ENCODE assay signal across 1 cellular context in the genomic region with DNA sequence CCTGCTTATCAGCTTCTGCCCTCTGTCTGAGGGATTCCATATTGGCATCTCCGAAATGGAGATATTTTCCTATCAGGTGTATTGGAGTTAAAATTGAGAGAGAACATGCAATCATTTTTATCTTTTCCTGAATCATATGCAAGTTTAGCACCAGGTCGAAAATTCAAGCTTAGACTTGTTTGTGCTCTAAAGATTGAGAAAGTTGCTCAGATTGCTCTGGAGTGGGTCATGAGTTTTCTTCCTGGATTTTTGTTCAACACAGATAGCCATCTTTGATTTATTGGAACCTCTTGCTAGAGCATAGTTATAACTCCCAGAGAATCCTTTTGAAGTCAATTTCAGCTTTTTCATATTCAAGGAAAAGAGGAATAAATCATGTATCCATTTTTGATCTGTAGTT.
TF ChIP-seq lines count a peak whose summit lies in the region.

No MANE protein-coding gene starts in this region.

TF ChIP-seq in HEK293T, 16 proteins besides CTCF, POLR2A, EP300 and RAD21 (continued from another document):
- no peak for TF ChIP-seq L3MBTL2 (conservative IDR thresholded peaks at IDR 0.05)
